25 cellular contexts compared by ENCODE assay signal in the genomic region with DNA sequence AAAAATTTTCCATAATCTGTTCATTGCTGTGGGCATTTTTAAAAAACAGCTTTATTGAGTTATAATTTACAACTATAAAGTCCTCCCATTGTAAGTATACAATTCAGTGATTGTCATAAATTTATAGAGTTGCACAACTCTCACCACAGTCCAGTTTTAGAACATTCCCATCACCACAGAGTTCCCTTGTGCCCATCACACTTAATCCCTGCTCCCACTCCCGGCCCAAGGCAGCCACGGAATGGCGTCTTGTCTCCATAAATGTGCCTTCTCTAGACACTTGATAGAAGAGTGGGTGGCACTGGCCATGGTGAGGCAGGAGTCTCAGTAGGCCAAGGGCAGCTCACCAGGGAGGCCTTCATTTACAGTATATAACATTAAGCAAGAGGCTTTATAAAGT. TPM values are rescaled to one million over a fixed set of nuclear protein-coding genes. Genes with fewer than 3 reads are reported as not detected.
DNase-seq lines count a peak whose midpoint lies in the region; ATAC-seq and TF ChIP-seq lines count a peak whose summit lies in the region.
"Had no signal": no experiment of that assay in that cellular context is flagged by ENCODE, and none has a peak within 500 bp of the region (broad histone marks: within the 10 kb centered on the region; RNA-seq: fewer than 3 reads in every experiment).

No MANE protein-coding gene starts in this region.

- no peak overlapping the region for H3K18ac ChIP-seq in mesendoderm (ENCODE audit: low read length)

- H3K4me3 ChIP-seq in adipocyte (ENCODE audit: low read length) = no peak overlapping the region
- H3K4me3 ChIP-seq in mesendoderm (ENCODE audit: low read length) = no peak overlapping the region
- no peak overlapping the region for H3K4me3 ChIP-seq in lower lobe of right lung
- H3K4me3 ChIP-seq: BLaER1, MG63 had no signal

- no peak overlapping the region for H2BK5ac ChIP-seq in mesendoderm (ENCODE audit: low read length)

- TF ChIP-seq CTCF in lower lobe of right lung (IDR thresholded peaks at IDR 0.05) = no peak

- intact Hi-C loops in lower lobe of right lung (cut with DNase I) = no loop called here

- peaks cover 3% of the 10 kb centered on the region for H3K79me1 ChIP-seq in mesendoderm (ENCODE audit: low read length)

- ATAC-seq in HG03045 (IDR thresholded peaks at IDR 0.05; ENCODE audit: unreplicated experiment) (no peak), lower lobe of right lung (no peak)
- ATAC-seq: PC-3 had no signal

- WGBS in mesendoderm (ENCODE audit: extremely low coverage, insufficient coverage, low lambda C conversion rate) = no CpG with 5 or more reads among the region's 3 CpGs

- no peak overlapping the region for H3K9ac ChIP-seq in adipocyte (ENCODE audit: low read length)
- no peak overlapping the region for H3K9ac ChIP-seq in mesendoderm (ENCODE audit: low read length)
- H3K9ac ChIP-seq: BLaER1 had no signal

- no peak overlapping the region for H2BK15ac ChIP-seq in mesendoderm (replicated peaks; ENCODE audit: low read depth)

- H3K23ac ChIP-seq in mesendoderm (ENCODE audit: low read length) = no peak overlapping the region

- H3K4me1 ChIP-seq in adipocyte (ENCODE audit: control insufficient read depth, insufficient read depth, low read length) (peaks cover 16% of the 10 kb centered on the region), mesendoderm (ENCODE audit: control insufficient read depth, low read depth, low read length) (no peaks in the 10 kb centered on the region), lower lobe of right lung (peaks cover 2% of the 10 kb centered on the region)

- DNase-seq in COLO829 (ENCODE audit: low spot score) (peak; percentile 34), adipocyte (ENCODE audit: low read depth) (peak; percentile 32), foreskin melanocyte (peak; percentile 94), renal cortical epithelial cell (ENCODE audit: low read depth) (peak; percentile 24), mesendoderm (no peak), lower lobe of right lung (no peak)
- no peak for DNase-seq in stimulated activated CD4-positive, alpha-beta T cell treated with anti-CD3 and anti-CD28 coated beads, Interleukin-4, amount 100 ng/mL, for 4 hours
- DNase-seq: Calu3; CD4-positive, alpha-beta memory T cell; GF-D8; IMR-90; MG63; NCI-H1048; NCI-H1436; NCI-H2029; NCI-H2171; NCI-H526; PC-3; RPMI8226; SHP77 treated with DMSO at 0.1 percent for 48 hours had no signal

- no peak overlapping the region for H3K56ac ChIP-seq in mesendoderm (ENCODE audit: low read length)

- H3K4me2 ChIP-seq in mesendoderm (ENCODE audit: low read length) = no peak overlapping the region
- H3K4me2 ChIP-seq: BLaER1 had no signal

- H3K36me3 ChIP-seq in adipocyte (ENCODE audit: control insufficient read depth, insufficient read depth, low read length, severe bottlenecking) (peaks cover 28% of the 10 kb centered on the region), mesendoderm (ENCODE audit: control insufficient read depth, insufficient read depth, low read length) (no peaks in the 10 kb centered on the region), lower lobe of right lung (peaks cover 48% of the 10 kb centered on the region)

- H2AK5ac ChIP-seq in mesendoderm (ENCODE audit: low read length) = no peak overlapping the region

- no peaks in the 10 kb centered on the region for H3K9me3 ChIP-seq in adipocyte (ENCODE audit: control insufficient read depth, low read length)
- H3K9me3 ChIP-seq in lower lobe of right lung = no peaks in the 10 kb centered on the region
- H3K9me3 ChIP-seq: BLaER1, MG63 had no signal

- no peak overlapping the region for H3K4ac ChIP-seq in mesendoderm (ENCODE audit: low read depth, low read length)

- H3K79me2 ChIP-seq in mesendoderm (ENCODE audit: control insufficient read depth, insufficient read depth, low read length) = peaks cover 4% of the 10 kb centered on the region

- no peak overlapping the region for H2BK120ac ChIP-seq in mesendoderm (ENCODE audit: low read depth, low read length)

- no peak overlapping the region for H4K5ac ChIP-seq in mesendoderm (ENCODE audit: low read length)

- no peak overlapping the region for H3K27ac ChIP-seq in mesendoderm (ENCODE audit: low read depth, low read length)
- no peak overlapping the region for H3K27ac ChIP-seq in lower lobe of right lung
- H3K27ac ChIP-seq: BLaER1, HL-60 had no signal

- no peak overlapping the region for H4K8ac ChIP-seq in mesendoderm (ENCODE audit: low read depth, low read length)

- no peaks in the 10 kb centered on the region for H3K27me3 ChIP-seq in adipocyte (replicated peaks; ENCODE audit: control insufficient read depth, insufficient read depth, low read length)
- H3K27me3 ChIP-seq in mesendoderm (ENCODE audit: insufficient read depth, low read length, poor library complexity) = no peaks in the 10 kb centered on the region
- no peaks in the 10 kb centered on the region for H3K27me3 ChIP-seq in lower lobe of right lung (ENCODE audit: low read depth)
- H3K27me3 ChIP-seq: BLaER1, MG63 had no signal

RNA-seq across cellular contexts. Expression of gene TSEN2, which starts 6.3 kb away (rescaled TPM):
- 8.5 and 18.4 TPM in 2 replicates for total RNA-seq in renal cortical epithelial cell
- polyA plus RNA-seq in mesendoderm (2013, experiment 1 of 2) = 15.6 TPM
- 15.5 TPM for polyA plus RNA-seq in mesendoderm (2013, experiment 2 of 2)
- 23.6 TPM for total RNA-seq in lower lobe of right lung

RNA-seq across cellular contexts. Expression of gene MKRN2OS, which starts 54.8 kb away (rescaled TPM):
- total RNA-seq in renal cortical epithelial cell = 1.8 and 2.8 TPM in 2 replicates
- 0.13 TPM for polyA plus RNA-seq in mesendoderm (2013, experiment 1 of 2)
- polyA plus RNA-seq in mesendoderm (2013, experiment 2 of 2) = 0.04 TPM
- not detected for total RNA-seq in lower lobe of right lung
- total RNA-seq: CD4-positive, alpha-beta memory T cell; H4; HT1080; IMR-90 had no signal
- polyA plus RNA-seq: CD4-positive, alpha-beta memory T cell; IMR-90 had no signal

Comparison
In these comparisons a context has a peak if more than half of its experiments do, and no peak if none do; other contexts are left out.
1. DNase-seq: peak in COLO829 (single experiment), adipocyte (single experiment), foreskin melanocyte (single experiment) and renal cortical epithelial cell (single experiment); none in mesendoderm (single experiment), lower lobe of right lung (single experiment) and stimulated activated CD4-positive, alpha-beta T cell treated with anti-CD3 and anti-CD28 coated beads, Interleukin-4, amount 100 ng/mL, for 4 hours (0 of 2).